1 cellular context compared by ENCODE assay signal in the genomic region with DNA sequence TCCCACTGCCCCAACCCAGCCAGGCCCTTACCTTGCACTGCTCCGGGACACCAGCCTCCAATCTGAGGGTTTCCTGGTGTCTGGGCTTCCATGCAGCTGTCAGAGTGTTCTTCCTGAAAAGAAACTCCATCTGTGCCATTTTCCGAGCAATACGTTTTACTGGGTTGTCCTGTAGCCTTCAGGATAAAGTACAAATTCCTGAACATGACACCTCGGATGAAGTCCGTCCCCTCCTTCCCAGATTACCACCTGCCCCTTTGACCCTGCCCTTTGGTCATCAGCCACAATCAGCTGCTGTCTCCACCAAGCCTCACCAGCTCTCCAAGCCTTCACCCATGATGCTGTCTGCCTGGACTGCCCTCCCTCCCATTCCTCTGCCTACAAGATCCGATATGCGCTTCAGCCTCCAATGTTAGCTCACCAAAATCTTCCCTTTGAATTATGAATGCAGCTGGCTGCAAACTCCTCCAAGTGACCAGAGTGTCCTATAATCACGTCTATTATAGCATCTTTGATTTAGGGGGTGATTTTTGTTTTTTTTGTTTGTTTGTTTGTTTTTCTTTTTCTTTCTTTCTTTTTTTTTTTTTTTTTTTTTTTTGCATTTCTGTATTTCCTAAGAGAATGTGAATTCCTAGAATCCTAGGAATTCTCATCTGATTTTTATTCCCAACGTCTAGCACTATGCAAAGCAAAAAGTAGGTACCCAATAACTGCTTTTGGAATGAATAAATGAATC.
A peak's percentile ranks its signal among the peaks of the same experiment; 100 is the strongest.
TF ChIP-seq lines count a peak whose summit lies in the region.

No MANE protein-coding gene starts in this region.

TF ChIP-seq in HepG2, 621 proteins besides CTCF, POLR2A, EP300 and RAD21 (continued from another document and continues in another):
- peak; percentile 20; the same call in 1 of the 2 replicates for TF ChIP-seq SMC3 (IDR thresholded peaks at IDR 0.05; ENCODE audit: low read length)
- peak; percentile 98 for TF ChIP-seq HDAC2 (CRISPR knock-in tag; IDR thresholded peaks at IDR 0.05)
- peak; percentile 58 for TF ChIP-seq PHF8 (CRISPR knock-in tag; IDR thresholded peaks at IDR 0.05)
- TF ChIP-seq, protein P1, sequence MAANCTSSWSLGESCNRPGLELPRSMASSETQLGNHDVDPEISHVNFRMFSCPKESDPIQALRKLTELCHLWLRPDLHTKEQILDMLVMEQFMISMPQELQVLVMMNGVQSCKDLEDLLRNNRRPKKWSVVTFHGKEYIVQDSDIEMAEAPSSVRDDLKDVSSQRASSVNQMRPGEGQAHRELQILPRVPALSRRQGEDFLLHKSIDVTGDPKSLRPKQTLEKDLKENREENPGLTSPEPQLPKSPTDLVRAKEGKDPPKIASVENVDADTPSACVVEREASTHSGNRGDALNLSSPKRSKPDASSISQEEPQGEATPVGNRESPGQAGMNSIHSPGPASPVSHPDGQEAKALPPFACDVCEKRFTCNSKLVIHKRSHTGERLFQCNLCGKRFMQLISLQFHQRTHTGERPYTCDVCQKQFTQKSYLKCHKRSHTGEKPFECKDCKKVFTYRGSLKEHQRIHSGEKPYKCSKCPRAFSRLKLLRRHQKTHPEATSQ (CRISPR knock-in tag; IDR thresholded peaks at IDR 0.05; ENCODE audit: borderline replicate concordance) = no peak; the same call in 1 of the 2 replicates
- TF ChIP-seq ZNF180 (CRISPR knock-in tag; IDR thresholded peaks at IDR 0.05; ENCODE audit: borderline replicate concordance, low read depth) = no peak
- peak; percentile 56; the same call in 1 of the 2 replicates for TF ChIP-seq ZBTB20 (CRISPR knock-in tag; IDR thresholded peaks at IDR 0.05; ENCODE audit: borderline replicate concordance, low read depth)
- TF ChIP-seq AGO2 (optimal IDR thresholded peaks at IDR 0.05; ENCODE audit: low read depth, low read length) = no peak
- TF ChIP-seq MIER2 (CRISPR knock-in tag; IDR thresholded peaks at IDR 0.05) = peak; percentile 83
- TF ChIP-seq, protein P2, sequence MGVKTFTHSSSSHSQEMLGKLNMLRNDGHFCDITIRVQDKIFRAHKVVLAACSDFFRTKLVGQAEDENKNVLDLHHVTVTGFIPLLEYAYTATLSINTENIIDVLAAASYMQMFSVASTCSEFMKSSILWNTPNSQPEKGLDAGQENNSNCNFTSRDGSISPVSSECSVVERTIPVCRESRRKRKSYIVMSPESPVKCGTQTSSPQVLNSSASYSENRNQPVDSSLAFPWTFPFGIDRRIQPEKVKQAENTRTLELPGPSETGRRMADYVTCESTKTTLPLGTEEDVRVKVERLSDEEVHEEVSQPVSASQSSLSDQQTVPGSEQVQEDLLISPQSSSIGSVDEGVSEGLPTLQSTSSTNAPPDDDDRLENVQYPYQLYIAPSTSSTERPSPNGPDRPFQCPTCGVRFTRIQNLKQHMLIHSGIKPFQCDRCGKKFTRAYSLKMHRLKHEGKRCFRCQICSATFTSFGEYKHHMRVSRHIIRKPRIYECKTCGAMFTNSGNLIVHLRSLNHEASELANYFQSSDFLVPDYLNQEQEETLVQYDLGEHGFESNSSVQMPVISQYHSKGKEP (CRISPR knock-in tag; IDR thresholded peaks at IDR 0.05) = peak; percentile 69; the same call in 1 of the 2 replicates
- TF ChIP-seq ZNF251 (CRISPR knock-in tag; IDR thresholded peaks at IDR 0.05) = no peak
- TF ChIP-seq NFRKB (IDR thresholded peaks at IDR 0.05) = no peak
- TF ChIP-seq, protein P3, sequence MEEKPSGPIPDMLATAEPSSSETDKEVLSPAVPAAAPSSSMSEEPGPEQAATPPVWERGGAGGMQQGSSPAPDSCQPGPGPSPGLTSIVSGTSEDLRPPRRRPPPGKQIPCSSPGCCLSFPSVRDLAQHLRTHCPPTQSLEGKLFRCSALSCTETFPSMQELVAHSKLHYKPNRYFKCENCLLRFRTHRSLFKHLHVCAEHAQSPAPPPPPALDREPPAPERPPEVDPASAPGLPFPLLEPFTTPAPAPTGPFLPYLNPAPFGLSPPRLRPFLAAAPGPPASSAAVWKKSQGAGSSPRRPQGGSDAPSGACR (CRISPR knock-in tag; IDR thresholded peaks at IDR 0.05) = no peak; the same call in 1 of the 2 replicates
- TF ChIP-seq SMYD3 (CRISPR knock-in tag; IDR thresholded peaks at IDR 0.05) = no peak; the same call in 1 of the 2 replicates
- no peak for TF ChIP-seq RARG (CRISPR knock-in tag; IDR thresholded peaks at IDR 0.05; ENCODE audit: low read depth)
- TF ChIP-seq HNRNPK (IDR thresholded peaks at IDR 0.05; ENCODE audit: low read depth, low read length, poor library complexity, severe bottlenecking) = peak; percentile 51
- TF ChIP-seq ATM (IDR thresholded peaks at IDR 0.05; ENCODE audit: borderline replicate concordance) = 0 out of 2 replicates have a peak, but pooled peaks have one; percentile 39
- TF ChIP-seq MYC (CRISPR knock-in tag; IDR thresholded peaks at IDR 0.05; ENCODE audit: borderline replicate concordance) = peak; percentile 74; the same call in 1 of the 2 replicates
- TF ChIP-seq NFE2L1 (CRISPR knock-in tag; IDR thresholded peaks at IDR 0.05; ENCODE audit: borderline replicate concordance) = no peak
- TF ChIP-seq, protein P4, sequence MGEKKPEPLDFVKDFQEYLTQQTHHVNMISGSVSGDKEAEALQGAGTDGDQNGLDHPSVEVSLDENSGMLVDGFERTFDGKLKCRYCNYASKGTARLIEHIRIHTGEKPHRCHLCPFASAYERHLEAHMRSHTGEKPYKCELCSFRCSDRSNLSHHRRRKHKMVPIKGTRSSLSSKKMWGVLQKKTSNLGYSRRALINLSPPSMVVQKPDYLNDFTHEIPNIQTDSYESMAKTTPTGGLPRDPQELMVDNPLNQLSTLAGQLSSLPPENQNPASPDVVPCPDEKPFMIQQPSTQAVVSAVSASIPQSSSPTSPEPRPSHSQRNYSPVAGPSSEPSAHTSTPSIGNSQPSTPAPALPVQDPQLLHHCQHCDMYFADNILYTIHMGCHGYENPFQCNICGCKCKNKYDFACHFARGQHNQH (CRISPR knock-in tag; IDR thresholded peaks at IDR 0.05) = peak; percentile 85; the same call in 1 of the 2 replicates
- no peak for TF ChIP-seq SCMH1 (CRISPR knock-in tag; IDR thresholded peaks at IDR 0.05; ENCODE audit: borderline replicate concordance)
- peak; percentile 95; the same call in 1 of the 2 replicates for TF ChIP-seq ZNF569 (CRISPR knock-in tag; IDR thresholded peaks at IDR 0.05; ENCODE audit: borderline replicate concordance)
- 0 out of 2 replicates have a peak, but pooled peaks have one; percentile 51 for TF ChIP-seq ZNF274 (CRISPR knock-in tag; IDR thresholded peaks at IDR 0.05)
- TF ChIP-seq ZNF564 (CRISPR knock-in tag; IDR thresholded peaks at IDR 0.05) = peak; percentile 57; the same call in 1 of the 2 replicates
- no peak for TF ChIP-seq HNRNPUL1 (IDR thresholded peaks at IDR 0.05; ENCODE audit: low read depth, low read length)
- no peak for TF ChIP-seq ZSCAN22 (CRISPR knock-in tag; IDR thresholded peaks at IDR 0.05)
- TF ChIP-seq, protein P5, sequence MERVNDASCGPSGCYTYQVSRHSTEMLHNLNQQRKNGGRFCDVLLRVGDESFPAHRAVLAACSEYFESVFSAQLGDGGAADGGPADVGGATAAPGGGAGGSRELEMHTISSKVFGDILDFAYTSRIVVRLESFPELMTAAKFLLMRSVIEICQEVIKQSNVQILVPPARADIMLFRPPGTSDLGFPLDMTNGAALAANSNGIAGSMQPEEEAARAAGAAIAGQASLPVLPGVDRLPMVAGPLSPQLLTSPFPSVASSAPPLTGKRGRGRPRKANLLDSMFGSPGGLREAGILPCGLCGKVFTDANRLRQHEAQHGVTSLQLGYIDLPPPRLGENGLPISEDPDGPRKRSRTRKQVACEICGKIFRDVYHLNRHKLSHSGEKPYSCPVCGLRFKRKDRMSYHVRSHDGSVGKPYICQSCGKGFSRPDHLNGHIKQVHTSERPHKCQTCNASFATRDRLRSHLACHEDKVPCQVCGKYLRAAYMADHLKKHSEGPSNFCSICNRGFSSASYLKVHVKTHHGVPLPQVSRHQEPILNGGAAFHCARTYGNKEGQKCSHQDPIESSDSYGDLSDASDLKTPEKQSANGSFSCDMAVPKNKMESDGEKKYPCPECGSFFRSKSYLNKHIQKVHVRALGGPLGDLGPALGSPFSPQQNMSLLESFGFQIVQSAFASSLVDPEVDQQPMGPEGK (CRISPR knock-in tag; IDR thresholded peaks at IDR 0.05) = peak; percentile 89
- no peak for TF ChIP-seq TAF15 (IDR thresholded peaks at IDR 0.05; ENCODE audit: low read depth, low read length, poor library complexity, severe bottlenecking)
- no peak; the same call in 1 of the 2 replicates for TF ChIP-seq PHF20 (CRISPR knock-in tag; IDR thresholded peaks at IDR 0.05)
- no peak for TF ChIP-seq ZNF75D (CRISPR knock-in tag; IDR thresholded peaks at IDR 0.05; ENCODE audit: borderline replicate concordance)
- TF ChIP-seq, protein P6, sequence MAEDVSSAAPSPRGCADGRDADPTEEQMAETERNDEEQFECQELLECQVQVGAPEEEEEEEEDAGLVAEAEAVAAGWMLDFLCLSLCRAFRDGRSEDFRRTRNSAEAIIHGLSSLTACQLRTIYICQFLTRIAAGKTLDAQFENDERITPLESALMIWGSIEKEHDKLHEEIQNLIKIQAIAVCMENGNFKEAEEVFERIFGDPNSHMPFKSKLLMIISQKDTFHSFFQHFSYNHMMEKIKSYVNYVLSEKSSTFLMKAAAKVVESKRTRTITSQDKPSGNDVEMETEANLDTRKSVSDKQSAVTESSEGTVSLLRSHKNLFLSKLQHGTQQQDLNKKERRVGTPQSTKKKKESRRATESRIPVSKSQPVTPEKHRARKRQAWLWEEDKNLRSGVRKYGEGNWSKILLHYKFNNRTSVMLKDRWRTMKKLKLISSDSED (CRISPR knock-in tag; IDR thresholded peaks at IDR 0.05) = no peak
- no peak; the same call in 1 of the 2 replicates for TF ChIP-seq ZSCAN21 (CRISPR knock-in tag; IDR thresholded peaks at IDR 0.05; ENCODE audit: borderline replicate concordance)
- TF ChIP-seq ESRRA (CRISPR knock-in tag; IDR thresholded peaks at IDR 0.05; ENCODE audit: low read depth) = peak; percentile 98
- no peak for TF ChIP-seq ZNF567 (CRISPR knock-in tag; IDR thresholded peaks at IDR 0.05; ENCODE audit: borderline replicate concordance)
- 0 out of 2 replicates have a peak, but pooled peaks have one; percentile 58 for TF ChIP-seq ZNF550 (CRISPR knock-in tag; IDR thresholded peaks at IDR 0.05; ENCODE audit: borderline replicate concordance)
- TF ChIP-seq, protein P7, sequence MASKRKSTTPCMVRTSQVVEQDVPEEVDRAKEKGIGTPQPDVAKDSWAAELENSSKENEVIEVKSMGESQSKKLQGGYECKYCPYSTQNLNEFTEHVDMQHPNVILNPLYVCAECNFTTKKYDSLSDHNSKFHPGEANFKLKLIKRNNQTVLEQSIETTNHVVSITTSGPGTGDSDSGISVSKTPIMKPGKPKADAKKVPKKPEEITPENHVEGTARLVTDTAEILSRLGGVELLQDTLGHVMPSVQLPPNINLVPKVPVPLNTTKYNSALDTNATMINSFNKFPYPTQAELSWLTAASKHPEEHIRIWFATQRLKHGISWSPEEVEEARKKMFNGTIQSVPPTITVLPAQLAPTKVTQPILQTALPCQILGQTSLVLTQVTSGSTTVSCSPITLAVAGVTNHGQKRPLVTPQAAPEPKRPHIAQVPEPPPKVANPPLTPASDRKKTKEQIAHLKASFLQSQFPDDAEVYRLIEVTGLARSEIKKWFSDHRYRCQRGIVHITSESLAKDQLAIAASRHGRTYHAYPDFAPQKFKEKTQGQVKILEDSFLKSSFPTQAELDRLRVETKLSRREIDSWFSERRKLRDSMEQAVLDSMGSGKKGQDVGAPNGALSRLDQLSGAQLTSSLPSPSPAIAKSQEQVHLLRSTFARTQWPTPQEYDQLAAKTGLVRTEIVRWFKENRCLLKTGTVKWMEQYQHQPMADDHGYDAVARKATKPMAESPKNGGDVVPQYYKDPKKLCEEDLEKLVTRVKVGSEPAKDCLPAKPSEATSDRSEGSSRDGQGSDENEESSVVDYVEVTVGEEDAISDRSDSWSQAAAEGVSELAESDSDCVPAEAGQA (IDR thresholded peaks at IDR 0.05; ENCODE audit: low read depth) = no peak
- TF ChIP-seq, protein P7 (CRISPR knock-in tag; IDR thresholded peaks at IDR 0.05; ENCODE audit: borderline replicate concordance) = no peak
- TF ChIP-seq ZNF562 (CRISPR knock-in tag; IDR thresholded peaks at IDR 0.05; ENCODE audit: borderline replicate concordance) = no peak
- TF ChIP-seq RELA (CRISPR knock-in tag; IDR thresholded peaks at IDR 0.05) = peak; percentile 94; the same call in 1 of the 2 replicates
- no peak for TF ChIP-seq GTF2F1 (IDR thresholded peaks at IDR 0.05; ENCODE audit: low read length)
- no peak for TF ChIP-seq KDM4B (CRISPR knock-in tag; IDR thresholded peaks at IDR 0.05)
- TF ChIP-seq TEAD3 (CRISPR knock-in tag; optimal IDR thresholded peaks at IDR 0.05; ENCODE audit: borderline replicate concordance) = peak; percentile 98
- 0 out of 2 replicates have a peak, but pooled peaks have one; percentile 25 for TF ChIP-seq MZF1 (CRISPR knock-in tag; IDR thresholded peaks at IDR 0.05; ENCODE audit: borderline replicate concordance)
- no peak for TF ChIP-seq MBNL3 (CRISPR knock-in tag; conservative IDR thresholded peaks at IDR 0.05)
- no peak for TF ChIP-seq PAX8 (CRISPR knock-in tag; IDR thresholded peaks at IDR 0.05; ENCODE audit: borderline replicate concordance)
- no peak for TF ChIP-seq ZFYVE20 (CRISPR knock-in tag; IDR thresholded peaks at IDR 0.05; ENCODE audit: borderline replicate concordance, low read depth)
- no peak for TF ChIP-seq ZNF136 (CRISPR knock-in tag; IDR thresholded peaks at IDR 0.05; ENCODE audit: low read depth)
- peak; percentile 80 for TF ChIP-seq CREM (IDR thresholded peaks at IDR 0.05)
- no peak for TF ChIP-seq CREM (CRISPR knock-in tag; IDR thresholded peaks at IDR 0.05)
- no peak for TF ChIP-seq ZC3H13 (CRISPR knock-in tag; IDR thresholded peaks at IDR 0.05)
- TF ChIP-seq, protein P8, sequence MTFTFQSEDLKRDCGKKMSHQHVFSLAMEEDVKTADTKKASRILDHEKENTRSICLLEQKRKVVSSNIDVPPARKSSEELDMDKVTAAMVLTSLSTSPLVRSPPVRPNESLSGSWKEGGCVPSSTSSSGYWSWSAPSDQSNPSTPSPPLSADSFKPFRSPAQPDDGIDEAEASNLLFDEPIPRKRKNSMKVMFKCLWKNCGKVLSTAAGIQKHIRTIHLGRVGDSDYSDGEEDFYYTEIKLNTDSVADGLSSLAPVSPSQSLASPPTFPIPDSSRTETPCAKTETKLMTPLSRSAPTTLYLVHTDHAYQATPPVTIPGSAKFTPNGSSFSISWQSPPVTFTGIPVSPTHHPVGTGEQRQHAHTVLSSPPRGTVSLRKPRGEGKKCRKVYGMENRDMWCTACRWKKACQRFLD (CRISPR knock-in tag; IDR thresholded peaks at IDR 0.05; ENCODE audit: borderline replicate concordance) = no peak
